In the genomic region with DNA sequence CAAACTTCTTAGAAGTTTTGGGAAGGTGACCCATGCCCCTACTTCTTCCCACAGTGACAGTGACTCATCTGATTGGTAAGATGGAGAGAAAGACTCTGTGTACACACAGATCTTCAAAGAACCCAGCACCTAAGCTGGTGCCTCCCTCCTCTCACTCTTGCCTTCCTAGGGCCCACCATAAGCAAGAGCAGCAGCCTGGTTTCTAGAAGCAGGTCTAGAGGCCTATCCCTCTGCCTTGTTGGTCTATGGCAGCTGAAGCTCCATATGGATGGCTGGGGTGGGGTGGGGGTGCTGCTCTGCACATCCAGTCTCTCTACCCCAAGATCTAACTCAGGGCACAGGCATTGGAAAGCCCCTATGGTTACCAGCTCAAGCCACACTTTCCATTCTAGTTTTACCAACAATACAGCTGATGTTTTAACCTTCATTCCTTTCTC, we compare ENCODE assay signal across 12 cellular contexts. TPM values are rescaled to one million over a fixed set of nuclear protein-coding genes. Genes with fewer than 3 reads are reported as not detected.
DNase-seq lines count a peak whose midpoint lies in the region; FAIRE-seq and TF ChIP-seq lines count a peak whose summit lies in the region.
"Had no signal": no experiment of that assay in that cellular context is flagged by ENCODE, and none has a peak within 500 bp of the region (broad histone marks: within the 10 kb centered on the region; RNA-seq: fewer than 3 reads in every experiment).

No MANE protein-coding gene starts in this region.

- H3K4me1 Mint-ChIP-seq in activated CD4-positive, alpha-beta T cell treated with anti-CD3 and anti-CD28 coated beads, Interleukin-2, amount 10 ng/mL, durations not matched to agents 7 days and 5 days: peaks cover 68% of the 10 kb centered on the region
- H3K4me1 Mint-ChIP-seq in astrocyte (ENCODE audit: low read depth, unreplicated experiment): peaks cover 19% of the 10 kb centered on the region

- H3K36me3 ChIP-seq in astrocyte (ENCODE audit: insufficient read depth, low read length): peaks cover 25% of the 10 kb centered on the region

- peaks cover 60% of the 10 kb centered on the region for H4K20me1 ChIP-seq in astrocyte (ENCODE audit: insufficient read depth, low read length)

- H3K9me3 Mint-ChIP-seq in activated CD4-positive, alpha-beta T cell treated with anti-CD3 and anti-CD28 coated beads, Interleukin-2, amount 10 ng/mL, durations not matched to agents 7 days and 5 days: no peaks in the 10 kb centered on the region
- no peaks in the 10 kb centered on the region for H3K9me3 Mint-ChIP-seq in astrocyte (ENCODE audit: unreplicated experiment)

- CTCF ChIA-PET in activated CD4-positive, alpha-beta T cell treated with anti-CD3 and anti-CD28 coated beads, Interleukin-2, amount 10 ng/mL, durations not matched to agents 7 days and 5 days (lab: Charles Lee): interaction anchor here (1.0 to 2.9 kb wide), 12 partner anchors 10 to 119 kb away, joined by 3 to 10 read pairs (median 4); no protein-coding TSS in a partner anchor

- no peaks in the 10 kb centered on the region for H3K79me2 ChIP-seq in astrocyte (ENCODE audit: insufficient read depth, low read length)

- H3K36me3 Mint-ChIP-seq in activated CD4-positive, alpha-beta T cell treated with anti-CD3 and anti-CD28 coated beads, Interleukin-2, amount 10 ng/mL, durations not matched to agents 7 days and 5 days (ENCODE audit: low read depth): peaks cover 69% of the 10 kb centered on the region
- peaks cover 39% of the 10 kb centered on the region for H3K36me3 Mint-ChIP-seq in astrocyte (ENCODE audit: low read depth, unreplicated experiment)

- H3K27ac ChIP-seq in astrocyte (ENCODE audit: low read depth, low read length): no peak overlapping the region

- H2AFZ ChIP-seq in astrocyte (ENCODE audit: low read depth, low read length): no peak overlapping the region

- no peak overlapping the region for H3K4me3 Mint-ChIP-seq in activated CD4-positive, alpha-beta T cell treated with anti-CD3 and anti-CD28 coated beads, Interleukin-2, amount 10 ng/mL, durations not matched to agents 7 days and 5 days
- no peak overlapping the region for H3K4me3 Mint-ChIP-seq in astrocyte (ENCODE audit: unreplicated experiment)

- no peak for FAIRE-seq in astrocyte (lab: Jason Lieb, UNC)

- POLR2A ChIA-PET in activated CD4-positive, alpha-beta T cell treated with anti-CD3 and anti-CD28 coated beads, Interleukin-2, amount 10 ng/mL, durations not matched to agents 7 days and 5 days (lab: Charles Lee): interaction anchor here (0.6 to 1.8 kb wide), 2 partner anchors 33 to 48 kb away, joined by 3 to 9 read pairs; partner anchors contain the start of gene STAT3

- no peak overlapping the region for H3K9ac ChIP-seq in astrocyte (ENCODE audit: low read length)

- peak overlapping the region; percentile 78 for H3K27ac Mint-ChIP-seq in activated CD4-positive, alpha-beta T cell treated with anti-CD3 and anti-CD28 coated beads, Interleukin-2, amount 10 ng/mL, durations not matched to agents 7 days and 5 days
- peak overlapping the region; percentile 9 for H3K27ac Mint-ChIP-seq in astrocyte (ENCODE audit: unreplicated experiment)

- no peak overlapping the region for H3K4me3 ChIP-seq in astrocyte (ENCODE audit: insufficient read depth, low read depth, low read length)
- H3K4me3 ChIP-seq: spleen had no signal

- no peak overlapping the region for H3K4me2 ChIP-seq in astrocyte (ENCODE audit: low read length)

- H3K4me1 ChIP-seq in astrocyte (ENCODE audit: insufficient read depth, low read length): peaks cover 14% of the 10 kb centered on the region

- no peak for TF ChIP-seq CTCF in astrocyte (IDR thresholded peaks at IDR 0.05; ENCODE audit: insufficient read depth, low read depth, low read length)

- H3K9me3 ChIP-seq in astrocyte (ENCODE audit: insufficient read depth, low read depth, low read length): no peaks in the 10 kb centered on the region
- H3K9me3 ChIP-seq: spleen had no signal

- DNase-seq in activated effector memory CD4-positive, alpha-beta T cell treated with anti-CD3 and anti-CD28 coated beads, Interleukin-2, amount 50 U/mL, for 16 hours: peak; percentile 75
- no peak for DNase-seq in activated effector memory CD4-positive, alpha-beta T cell treated with Interleukin-2 at 50 U/mL for 16 hours
- peak; percentile 35 for DNase-seq in activated CD4-positive, alpha-beta T cell treated with anti-CD3 and anti-CD28 coated beads, Interleukin-2, amount 10 ng/mL, durations not matched to agents 7 days and 5 days
- DNase-seq in astrocyte (ENCODE audit: low read depth) (no peak), ecto neural progenitor cell (ENCODE audit: low spot score) (no peak), HCEC 1CT (no peak), AG20443 (ENCODE audit: low spot score) (no peak)
- peak; percentile 66 for DNase-seq in stimulated activated CD8-positive, alpha-beta memory T cell treated with anti-CD3 and anti-CD28 coated beads, Interleukin-4, amount 100 ng/mL, for 48 hours
- DNase-seq: DMS53, GOT3, NCI-H748 treated with DMSO at 0.1 percent for 48 hours, spleen had no signal

- H3K27me3 Mint-ChIP-seq in activated CD4-positive, alpha-beta T cell treated with anti-CD3 and anti-CD28 coated beads, Interleukin-2, amount 10 ng/mL, durations not matched to agents 7 days and 5 days: no peaks in the 10 kb centered on the region
- H3K27me3 Mint-ChIP-seq in astrocyte (ENCODE audit: low read depth, unreplicated experiment): no peaks in the 10 kb centered on the region

- no peaks in the 10 kb centered on the region for H3K27me3 ChIP-seq in astrocyte (ENCODE audit: insufficient read depth, low read length)
- H3K27me3 ChIP-seq: spleen had no signal

RNA-seq across cellular contexts. Expression of gene STAT3, which starts 47.5 kb away (rescaled TPM):
- total RNA-seq in activated CD4-positive, alpha-beta T cell treated with anti-CD3 and anti-CD28 coated beads, Interleukin-2, amount 10 ng/mL, durations not matched to agents 7 days and 5 days: 100 to 1,000 TPM; 114 to 121 TPM
- 145 and 154 TPM in 2 replicates for total RNA-seq in astrocyte

RNA-seq across cellular contexts. Expression of gene STAT5A, which starts 52.4 kb away (rescaled TPM):
- total RNA-seq in activated CD4-positive, alpha-beta T cell treated with anti-CD3 and anti-CD28 coated beads, Interleukin-2, amount 10 ng/mL, durations not matched to agents 7 days and 5 days: 100 to 1,000 TPM in 1 of 2 experiments, 10 to 100 TPM in 1; 99.5 to 108 TPM
- 0.77 and 1.9 TPM in 2 replicates for total RNA-seq in astrocyte

Comparison
In these comparisons a context has a peak if more than half of its experiments do, and no peak if none do; other contexts are left out.
1. DNase-seq: peak in activated effector memory CD4-positive, alpha-beta T cell treated with anti-CD3 and anti-CD28 coated beads, Interleukin-2, amount 50 U/mL, for 16 hours (single experiment), activated CD4-positive, alpha-beta T cell treated with anti-CD3 and anti-CD28 coated beads, Interleukin-2, amount 10 ng/mL, durations not matched to agents 7 days and 5 days (single experiment) and stimulated activated CD8-positive, alpha-beta memory T cell treated with anti-CD3 and anti-CD28 coated beads, Interleukin-4, amount 100 ng/mL, for 48 hours (single experiment); none in activated effector memory CD4-positive, alpha-beta T cell treated with Interleukin-2 at 50 U/mL for 16 hours (single experiment), astrocyte (single experiment), ecto neural progenitor cell (single experiment), HCEC 1CT (single experiment) and AG20443 (single experiment).
2. RNA of gene STAT5A, which starts 52.4 kb away (total RNA-seq): 99.5 to 108 TPM in activated CD4-positive, alpha-beta T cell treated with anti-CD3 and anti-CD28 coated beads, Interleukin-2, amount 10 ng/mL, durations not matched to agents 7 days and 5 days; 0.77 to 1.9 TPM in astrocyte; every median in the first group is over 10 times any median in the second.